Comparison of ENCODE assay signal across 8 cellular contexts in genomic region chr11:8018742-8019631, GRCh38. TPM values are rescaled to one million over a fixed set of nuclear protein-coding genes. Genes with fewer than 3 reads are reported as not detected.
DNase-seq lines count a peak whose midpoint lies in the region; ATAC-seq lines count a peak whose summit lies in the region.

No MANE protein-coding gene starts in this region.

- CTCF ChIA-PET in activated CD4-positive, alpha-beta memory T cell treated with anti-CD3 and anti-CD28 coated beads for 36 hours (lab: Charles Lee) = interaction anchor here (0.7 to 5.7 kb wide), 7 partner anchors 12 to 81 kb away, joined by 3 to 46 read pairs (median 7); partner anchors contain the start of gene EIF3F

- H3K36me3 Mint-ChIP-seq in activated CD4-positive, alpha-beta memory T cell treated with anti-CD3 and anti-CD28 coated beads for 36 hours = no peaks in the 10 kb centered on the region
- H3K36me3 Mint-ChIP-seq in dendritic cell treated with granulocyte-macrophage colony-stimulating factor and Interleukin-4, amounts not matched to agents 40 ng/mL and 50 ng/mL, for 4 days (ENCODE audit: low read depth) = no peaks in the 10 kb centered on the region

- peak overlapping the region; percentile 62 for H3K4me3 Mint-ChIP-seq in activated CD4-positive, alpha-beta memory T cell treated with anti-CD3 and anti-CD28 coated beads for 36 hours
- H3K4me3 Mint-ChIP-seq in dendritic cell treated with granulocyte-macrophage colony-stimulating factor and Interleukin-4, amounts not matched to agents 40 ng/mL and 50 ng/mL, for 4 days = peak overlapping the region; percentile 18

- DNase-seq in EL (peak; percentile 73), NCI-H1092 (lab: John Stamatoyannopoulos, UW) (peak; percentile 35), left kidney (ENCODE audit: low read depth, low spot score) (peak; percentile 92)
- DNase-seq in activated CD4-positive, alpha-beta memory T cell treated with anti-CD3 and anti-CD28 coated beads for 36 hours = peak; percentile 78
- peak; percentile 10 to 50 for DNase-seq in stimulated activated CD4-positive, alpha-beta T cell treated with anti-CD3 and anti-CD28 coated beads, Interleukin-1b, Interleukin-23, amount 100 ng/mL, for 1 hour (ENCODE audit: low read depth in 2 of 2)

- H3K27ac Mint-ChIP-seq in activated CD4-positive, alpha-beta memory T cell treated with anti-CD3 and anti-CD28 coated beads for 36 hours = no peak overlapping the region
- no peak overlapping the region for H3K27ac Mint-ChIP-seq in dendritic cell treated with granulocyte-macrophage colony-stimulating factor and Interleukin-4, amounts not matched to agents 40 ng/mL and 50 ng/mL, for 4 days

- intact Hi-C loops in activated CD4-positive, alpha-beta memory T cell treated with anti-CD3 and anti-CD28 coated beads for 36 hours (cut with micrococcal nuclease) = no loop called here
- intact Hi-C loops in dendritic cell treated with granulocyte-macrophage colony-stimulating factor and Interleukin-4, amounts not matched to agents 40 ng/mL and 50 ng/mL, for 4 days (cut with micrococcal nuclease) = no loop called here

- no peaks in the 10 kb centered on the region for H3K9me3 Mint-ChIP-seq in activated CD4-positive, alpha-beta memory T cell treated with anti-CD3 and anti-CD28 coated beads for 36 hours
- no peaks in the 10 kb centered on the region for H3K9me3 Mint-ChIP-seq in dendritic cell treated with granulocyte-macrophage colony-stimulating factor and Interleukin-4, amounts not matched to agents 40 ng/mL and 50 ng/mL, for 4 days

- POLR2A ChIA-PET in activated CD4-positive, alpha-beta memory T cell treated with anti-CD3 and anti-CD28 coated beads for 36 hours (lab: Charles Lee) = interaction anchor here (1.1 kb wide), 1 partner anchor 32 kb away, joined by 4 read pairs; the partner anchor contains the start of gene EIF3F

- peaks cover 22% of the 10 kb centered on the region for H3K27me3 Mint-ChIP-seq in activated CD4-positive, alpha-beta memory T cell treated with anti-CD3 and anti-CD28 coated beads for 36 hours
- peaks cover 52% of the 10 kb centered on the region for H3K27me3 Mint-ChIP-seq in dendritic cell treated with granulocyte-macrophage colony-stimulating factor and Interleukin-4, amounts not matched to agents 40 ng/mL and 50 ng/mL, for 4 days

- ATAC-seq in GM21576 (IDR thresholded peaks at IDR 0.05; ENCODE audit: unreplicated experiment) = no peak
- ATAC-seq in HG02588 (IDR thresholded peaks at IDR 0.05; ENCODE audit: unreplicated experiment) = no peak

- H3K4me1 Mint-ChIP-seq in activated CD4-positive, alpha-beta memory T cell treated with anti-CD3 and anti-CD28 coated beads for 36 hours (ENCODE audit: low read depth) = peaks cover 12% of the 10 kb centered on the region
- peaks cover 12% of the 10 kb centered on the region for H3K4me1 Mint-ChIP-seq in dendritic cell treated with granulocyte-macrophage colony-stimulating factor and Interleukin-4, amounts not matched to agents 40 ng/mL and 50 ng/mL, for 4 days (ENCODE audit: low read depth)

RNA-seq across cellular contexts. Expression of gene EIF3F, which starts 31.9 kb away (rescaled TPM):
- total RNA-seq in activated CD4-positive, alpha-beta memory T cell treated with anti-CD3 and anti-CD28 coated beads for 36 hours = 100 to 1,000 TPM; 309 to 319 TPM

RNA-seq across cellular contexts. Expression of gene NLRP10, which starts 53.7 kb away (rescaled TPM):
- not detected for total RNA-seq in activated CD4-positive, alpha-beta memory T cell treated with anti-CD3 and anti-CD28 coated beads for 36 hours

Comparison
In these comparisons a context has a peak if more than half of its experiments do, and no peak if none do; other contexts are left out.
1. DNase-seq: peak in every context shown above with its lines; median percentile 92 in left kidney; 78 in activated CD4-positive, alpha-beta memory T cell treated with anti-CD3 and anti-CD28 coated beads for 36 hours; 73 in EL; 35 in NCI-H1092; 30 in stimulated activated CD4-positive, alpha-beta T cell treated with anti-CD3 and anti-CD28 coated beads, Interleukin-1b, Interleukin-23, amount 100 ng/mL, for 1 hour.